ENCODE assay signal across 1 cellular context in genomic region chr2:58710795-58711279, GRCh38.
TF ChIP-seq lines count a peak whose summit lies in the region.

No MANE protein-coding gene starts in this region.

TF ChIP-seq in K562, 482 proteins besides CTCF, POLR2A, EP300 and RAD21 (continued from another document):
- TF ChIP-seq ZMIZ1 (IDR thresholded peaks at IDR 0.05; ENCODE audit: low read depth in 2 of 2, low read length in 2 of 2) = no peak
- TF ChIP-seq SMC3 (conservative IDR thresholded peaks at IDR 0.05; ENCODE audit: insufficient read depth, low read depth, low read length) = no peak
- no peak; the same call in 1 of the 2 replicates for TF ChIP-seq GTF2A2 (tag; IDR thresholded peaks at IDR 0.05)
- TF ChIP-seq CREB3L1 (IDR thresholded peaks at IDR 0.05; ENCODE audit: borderline replicate concordance, low read depth) = no peak
- TF ChIP-seq SMAD1 (IDR thresholded peaks at IDR 0.05; ENCODE audit: low read depth, low read length, partially characterized antibody) = no peak
- no peak for TF ChIP-seq ZNF785 (CRISPR knock-in tag; IDR thresholded peaks at IDR 0.05)
- peak in 1 of 2 experiments; percentile 54; a peak in 1 of 4 replicates for TF ChIP-seq FOXA3 (CRISPR knock-in tag; conservative IDR thresholded peaks at IDR 0.05 in 1 of 2, IDR thresholded peaks at IDR 0.05 in 1 of 2)
- TF ChIP-seq BMI1 (IDR thresholded peaks at IDR 0.05; ENCODE audit: low read length) = no peak
- no peak for TF ChIP-seq BRCA1 (IDR thresholded peaks at IDR 0.05)
- no peak for TF ChIP-seq BRCA1 (CRISPR knock-in tag; IDR thresholded peaks at IDR 0.05)
- no peak for TF ChIP-seq DLX4 (CRISPR knock-in tag; IDR thresholded peaks at IDR 0.05)
- no peak for TF ChIP-seq ZNF512 (tag; IDR thresholded peaks at IDR 0.05)
- TF ChIP-seq MTA3 (IDR thresholded peaks at IDR 0.05; ENCODE audit: borderline replicate concordance) = peak; percentile 52; the same call in 1 of the 2 replicates
- peak; percentile 64; the same call in 1 of the 2 replicates for TF ChIP-seq ZBTB40 (IDR thresholded peaks at IDR 0.05)
- no peak for TF ChIP-seq ZBTB40 (CRISPR knock-in tag; IDR thresholded peaks at IDR 0.05)
- no peak for TF ChIP-seq ASH1L (IDR thresholded peaks at IDR 0.05; ENCODE audit: borderline replicate concordance, low read depth, partially characterized antibody)
- no peak for TF ChIP-seq ZNF77 (CRISPR knock-in tag; IDR thresholded peaks at IDR 0.05)
- TF ChIP-seq KLF13 (tag; IDR thresholded peaks at IDR 0.05; ENCODE audit: borderline replicate concordance, low read depth) = no peak
- TF ChIP-seq CXXC5 (CRISPR knock-in tag; IDR thresholded peaks at IDR 0.05) = peak; percentile 41; the same call in 1 of the 2 replicates
